ENCODE assay signal across 9 cellular contexts in the genomic region with DNA sequence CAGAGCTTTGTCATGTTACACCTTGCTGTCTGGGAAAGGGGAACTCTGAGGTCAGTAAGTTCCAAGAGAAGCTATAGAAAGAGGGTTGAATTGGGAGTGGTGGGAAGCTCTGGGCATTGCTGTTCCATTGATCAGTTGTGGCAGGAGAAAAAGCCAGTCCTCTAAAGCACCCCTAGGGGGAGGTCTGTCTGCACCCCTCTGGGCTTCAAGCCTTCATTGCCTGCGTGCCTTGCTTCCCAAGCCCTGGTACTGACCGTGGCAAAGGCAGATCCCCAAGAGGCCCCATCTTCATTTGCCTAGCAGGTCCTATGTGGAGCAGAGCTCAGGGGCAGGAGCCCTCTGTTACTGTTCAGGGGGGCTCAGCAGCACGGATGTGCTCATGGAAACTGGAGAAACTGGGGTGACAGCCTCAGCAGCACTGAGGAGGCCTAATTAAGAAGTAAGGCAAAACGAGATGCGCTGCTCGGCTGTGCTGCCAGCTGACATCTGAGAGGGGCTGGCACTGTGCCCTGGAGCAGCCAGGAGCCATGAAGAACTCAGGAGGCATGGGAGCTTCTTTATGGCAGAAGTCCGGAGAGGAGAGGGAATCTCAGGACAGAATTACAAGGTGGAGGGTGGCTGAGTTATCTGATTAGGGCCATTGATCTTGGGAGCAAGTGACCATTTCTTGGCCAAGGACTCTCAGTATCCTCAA.
DNase-seq lines count a peak whose midpoint lies in the region; ATAC-seq, FAIRE-seq and TF ChIP-seq lines count a peak whose summit lies in the region.
"Had no signal": no experiment of that assay in that cellular context is flagged by ENCODE, and none has a peak within 500 bp of the region (broad histone marks: within the 10 kb centered on the region; RNA-seq: fewer than 3 reads in every experiment).

No MANE protein-coding gene starts in this region.

- H3K27me3 ChIP-seq in GM12878 (replicated peaks in 1 of 2; ENCODE audit: control insufficient read depth in 2 of 2, insufficient read depth in 2 of 2, low read length in 1 of 2) (peaks cover 0 to 2% of the 10 kb centered on the region in 2 experiments; a peak in 2 of 4 replicates), prostate gland (replicated peaks; ENCODE audit: insufficient read depth) (no peaks in the 10 kb centered on the region)

- no peaks in the 10 kb centered on the region for H3K79me2 ChIP-seq in GM12878 (ENCODE audit: control insufficient read depth, insufficient read depth, low read length)

- H3K4me3 ChIP-seq in GM12878 (no peak overlapping the region), prostate gland (no peak overlapping the region)

- H3K27ac ChIP-seq in GM12878 (ENCODE audit: control insufficient read depth, insufficient read depth), result no peak overlapping the region
- H3K27ac ChIP-seq in prostate gland, result no peak overlapping the region

- RAD21 ChIA-PET in GM12878 (lab: Charles Lee; ENCODE audit: unreplicated experiment), result interaction anchor here (0.6 to 3.2 kb wide), 6 partner anchors 9 to 119 kb away, joined by 3 to 12 read pairs (median 4); no protein-coding TSS in a partner anchor

- CTCF ChIA-PET in GM12878 (lab: Yijun Ruan, JAX), result interaction anchor here (1.1 to 3.5 kb wide), 12 partner anchors 9 to 743 kb away, joined by 3 to 13 read pairs (median 4); a partner anchor contains a TSS

- SMC1A ChIA-PET in GM12878 (lab: Charles Lee; ENCODE audit: uncharacterized antibody, unreplicated experiment), result interaction anchor here (0.9 to 3.4 kb wide), 7 partner anchors 8 to 55 kb away, joined by 3 to 11 read pairs (median 5); no protein-coding TSS in a partner anchor

- intact Hi-C loops in GM12878 (cut with micrococcal nuclease; ENCODE audit: unreplicated experiment), result loop anchor here (5.0 to 10.0 kb wide), 2 partner anchors 149 to 246 kb away; no protein-coding TSS in a partner anchor
- intact Hi-C loops in prostate gland (cut with DNase I), result no loop called here

- no peak overlapping the region for H2AFZ ChIP-seq in GM12878 (ENCODE audit: control insufficient read depth, low read depth, low read length)

- peak in 1 of 3 experiments; percentile 15; a peak in 1 of 6 replicates for TF ChIP-seq CTCF in GM12878 (IDR thresholded peaks at IDR 0.05 in 2 of 3, conservative IDR thresholded peaks at IDR 0.05 in 1 of 3; ENCODE audit: control insufficient read depth in 2 of 3, extremely low read depth in 1 of 3, insufficient read depth in 1 of 3, low read depth in 3 of 3, low read length in 3 of 3)
- no peak for TF ChIP-seq CTCF in prostate gland (IDR thresholded peaks at IDR 0.05)

- no TSS peak for BruUV-seq in GM12878 (replicated peaks; lab: Mats Ljungman, UMichigan)

- H3K36me3 ChIP-seq in GM12878 (ENCODE audit: control insufficient read depth in 2 of 2, insufficient read depth in 2 of 2, low read length in 1 of 2), result no peaks in the 10 kb centered on the region
- H3K36me3 ChIP-seq in prostate gland, result no peaks in the 10 kb centered on the region

- DNase-seq in NCI-H2029 (lab: John Stamatoyannopoulos, UW) (peak; percentile 31), NCI-H2029 treated with DMSO at 0.1 percent for 48 hours (lab: John Stamatoyannopoulos, UW) (no peak), NCI-H1105 (lab: John Stamatoyannopoulos, UW) (peak; percentile 83), GM12878 (ENCODE audit: low read depth, low spot score) (no peak), prostate gland (ENCODE audit: low spot score) (peak; percentile 55), DMS153 treated with DMSO at 0.1 percent for 48 hours (lab: John Stamatoyannopoulos, UW; ENCODE audit: unreplicated experiment) (no peak), NCI-H2227 (lab: John Stamatoyannopoulos, UW; ENCODE audit: unreplicated experiment) (no peak)
- DNase-seq: activated naive CD8-positive, alpha-beta T cell treated with anti-CD3 and anti-CD28 coated beads, Interleukin-2, amount 10 ng/mL, durations not matched to agents 7 days and 5 days had no signal

- no peaks in the 10 kb centered on the region for H4K20me1 ChIP-seq in GM12878 (ENCODE audit: control insufficient read depth, insufficient read depth)

- no peak for TF ChIP-seq POLR2A in GM12878 (IDR thresholded peaks at IDR 0.05; ENCODE audit: low read depth, low read length)
- TF ChIP-seq POLR2A in prostate gland (IDR thresholded peaks at IDR 0.05), result no peak

- H3K9me3 ChIP-seq in GM12878 (replicated peaks; ENCODE audit: control insufficient read depth, insufficient read depth, low read length), result no peaks in the 10 kb centered on the region; the same call in 2 of the 3 replicates
- H3K9me3 ChIP-seq in prostate gland, result no peaks in the 10 kb centered on the region

- no peak for TF ChIP-seq EP300 in GM12878 (IDR thresholded peaks at IDR 0.05; ENCODE audit: borderline replicate concordance in 1 of 2, control insufficient read depth in 1 of 2, low read depth in 2 of 2, low read length in 2 of 2)

- in situ Hi-C loops in GM12878 (cut with MboI), result no loop called here

- ATAC-seq in GM12878 (0 out of 3 replicates have a peak, but pooled peaks have one; percentile 20), HG02763 (IDR thresholded peaks at IDR 0.05; ENCODE audit: unreplicated experiment) (no peak)

- no peak overlapping the region for H3K9ac ChIP-seq in GM12878 (ENCODE audit: control insufficient read depth, insufficient read depth, low read length)

- POLR2A ChIA-PET in GM12878 (lab: Charles Lee), result no interaction called here

- peaks cover 20% of the 10 kb centered on the region for H3K4me1 ChIP-seq in GM12878 (ENCODE audit: control insufficient read depth, insufficient read depth, low read length)
- no peaks in the 10 kb centered on the region for H3K4me1 ChIP-seq in prostate gland (replicated peaks)

- 67% methylated on average over 7 of the region's 7 CpGs for WGBS in GM12878 (ENCODE audit: insufficient coverage, insufficient replicate concordance, low lambda C conversion rate, missing lambda C conversion rate)
- WGBS in prostate gland, result 38% methylated on average over 7 of the region's 7 CpGs

- H3K4me2 ChIP-seq in GM12878 (ENCODE audit: control insufficient read depth, insufficient read depth), result no peak overlapping the region

- no peak for TF ChIP-seq RAD21 in GM12878 (IDR thresholded peaks at IDR 0.05; ENCODE audit: insufficient read depth, low read depth, low read length)

- no peak for FAIRE-seq in GM12878 (lab: Jason Lieb, UNC)

TF ChIP-seq in GM12878, 131 proteins besides CTCF, POLR2A, EP300 and RAD21 (continues in another document):
- TF ChIP-seq NR2C1 (IDR thresholded peaks at IDR 0.05), result no peak
- no peak for TF ChIP-seq ZNF274 (IDR thresholded peaks at IDR 0.05; ENCODE audit: insufficient read depth, insufficient read length)
- TF ChIP-seq KLF5 (IDR thresholded peaks at IDR 0.05; ENCODE audit: partially characterized antibody), result no peak
- no peak for TF ChIP-seq ASH2L (IDR thresholded peaks at IDR 0.05; ENCODE audit: borderline replicate concordance, low read depth)
- TF ChIP-seq TCF7 (IDR thresholded peaks at IDR 0.05; ENCODE audit: borderline replicate concordance), result no peak
- TF ChIP-seq, protein P1, sequence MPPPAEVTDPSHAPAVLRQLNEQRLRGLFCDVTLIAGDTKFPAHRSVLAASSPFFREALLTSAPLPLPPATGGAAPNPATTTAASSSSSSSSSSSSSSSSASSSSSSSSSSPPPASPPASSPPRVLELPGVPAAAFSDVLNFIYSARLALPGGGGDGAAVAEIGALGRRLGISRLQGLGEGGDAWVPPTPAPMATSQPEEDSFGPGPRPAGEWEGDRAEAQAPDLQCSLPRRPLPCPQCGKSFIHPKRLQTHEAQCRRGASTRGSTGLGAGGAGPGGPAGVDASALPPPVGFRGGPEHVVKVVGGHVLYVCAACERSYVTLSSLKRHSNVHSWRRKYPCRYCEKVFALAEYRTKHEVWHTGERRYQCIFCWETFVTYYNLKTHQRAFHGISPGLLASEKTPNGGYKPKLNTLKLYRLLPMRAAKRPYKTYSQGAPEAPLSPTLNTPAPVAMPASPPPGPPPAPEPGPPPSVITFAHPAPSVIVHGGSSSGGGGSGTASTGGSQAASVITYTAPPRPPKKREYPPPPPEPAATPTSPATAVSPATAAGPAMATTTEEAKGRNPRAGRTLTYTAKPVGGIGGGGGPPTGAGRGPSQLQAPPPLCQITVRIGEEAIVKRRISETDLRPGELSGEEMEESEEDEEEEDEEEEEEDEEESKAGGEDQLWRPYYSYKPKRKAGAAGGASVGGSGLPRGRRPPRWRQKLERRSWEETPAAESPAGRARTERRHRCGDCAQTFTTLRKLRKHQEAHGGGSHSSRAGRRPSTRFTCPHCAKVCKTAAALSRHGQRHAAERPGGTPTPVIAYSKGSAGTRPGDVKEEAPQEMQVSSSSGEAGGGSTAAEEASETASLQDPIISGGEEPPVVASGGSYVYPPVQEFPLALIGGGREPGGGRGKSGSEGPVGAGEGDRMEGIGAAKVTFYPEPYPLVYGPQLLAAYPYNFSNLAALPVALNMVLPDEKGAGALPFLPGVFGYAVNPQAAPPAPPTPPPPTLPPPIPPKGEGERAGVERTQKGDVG (CRISPR knock-in tag; IDR thresholded peaks at IDR 0.05), result no peak
- no peak for TF ChIP-seq PML (IDR thresholded peaks at IDR 0.05; ENCODE audit: low read length)
- TF ChIP-seq ESRRA (IDR thresholded peaks at IDR 0.05; ENCODE audit: low read length), result no peak

Comparison
In these comparisons a context has a peak if more than half of its experiments do, and no peak if none do; other contexts are left out.
1. DNase-seq: peak in NCI-H2029 (single experiment), NCI-H1105 (single experiment) and prostate gland (single experiment); none in NCI-H2029 treated with DMSO at 0.1 percent for 48 hours (single experiment), GM12878 (single experiment), DMS153 treated with DMSO at 0.1 percent for 48 hours (single experiment) and NCI-H2227 (single experiment).